ENCODE assay signal across 5 cellular contexts in the genomic region with DNA sequence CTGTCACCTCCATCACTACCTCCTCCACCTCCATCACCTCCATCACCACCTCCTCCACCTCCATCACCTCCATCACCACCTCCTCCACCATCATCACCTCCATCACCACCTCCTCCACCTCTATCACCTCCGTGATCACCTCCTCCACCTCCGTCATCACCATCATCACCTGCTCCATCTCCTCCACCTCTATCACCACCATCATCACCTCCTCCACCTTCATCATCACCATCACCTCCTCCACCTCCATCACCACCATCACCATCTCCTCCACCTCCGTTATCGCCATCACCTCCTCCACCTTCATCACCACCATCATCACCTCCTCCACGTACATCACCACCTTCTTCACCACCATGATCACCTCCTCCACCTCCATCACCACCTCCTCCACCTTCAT. TPM values are rescaled to one million over a fixed set of nuclear protein-coding genes. Genes with fewer than 3 reads are reported as not detected.
"Had no signal": no experiment of that assay in that cellular context is flagged by ENCODE, and none has a peak within 500 bp of the region (broad histone marks: within the 10 kb centered on the region; RNA-seq: fewer than 3 reads in every experiment).

No MANE protein-coding gene starts in this region.

RNA-seq across cellular contexts. Expression of gene ADGRG5, which starts 26.3 kb away (rescaled TPM):
- total RNA-seq: dermis microvascular lymphatic vessel endothelial cell, endothelial cell of umbilical vein, fibroblast of lung, fibroblast of villous mesenchyme, glomerular endothelial cell had no signal
- polyA plus RNA-seq: endothelial cell of umbilical vein, fibroblast of lung had no signal
